Comparison of ENCODE assay signal across 2 cellular contexts in the genomic region with DNA sequence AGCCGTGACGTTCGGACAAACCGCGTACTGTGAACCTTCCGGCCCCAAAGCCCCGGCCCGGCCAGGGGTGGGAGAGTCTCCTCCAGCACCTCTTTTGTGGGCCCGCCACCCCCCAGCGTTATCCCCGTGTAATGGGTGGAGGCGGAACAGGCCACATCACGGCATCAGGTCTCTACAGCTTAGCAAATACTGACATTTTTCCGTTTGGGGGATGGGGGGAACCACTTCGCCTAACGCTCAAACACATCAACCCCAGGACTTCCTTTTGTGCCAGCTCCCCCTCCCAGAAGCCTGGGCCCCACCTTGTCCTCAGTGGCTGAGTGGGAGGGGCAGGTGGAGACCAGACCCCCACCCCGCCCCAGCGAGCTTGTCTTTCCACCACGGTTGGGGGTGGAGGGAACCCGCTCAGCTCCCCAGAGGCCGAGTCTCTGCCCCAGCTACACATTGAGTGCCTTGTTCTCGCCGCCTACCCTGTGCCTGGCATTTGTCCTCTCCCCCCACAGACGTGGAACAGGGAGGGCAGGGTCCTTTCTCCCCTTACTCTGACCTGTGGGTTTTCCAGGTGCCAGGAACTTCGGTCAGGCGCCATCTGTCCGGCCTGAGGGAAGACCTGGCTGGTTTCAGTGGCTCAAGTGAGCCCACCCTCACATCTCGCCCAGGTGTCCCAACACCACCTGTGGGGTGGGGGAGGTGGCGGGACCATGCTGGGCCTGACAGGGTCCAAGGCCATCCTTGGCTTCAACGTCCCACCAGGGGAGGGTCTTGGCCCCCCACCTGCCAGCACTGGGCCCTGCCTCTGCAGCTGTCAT.
TF ChIP-seq lines count a peak whose summit lies in the region.

No MANE protein-coding gene starts in this region.

TF ChIP-seq in K562, 482 proteins besides CTCF, POLR2A, EP300 and RAD21:
- TF ChIP-seq RBFOX2 (IDR thresholded peaks at IDR 0.05; ENCODE audit: low read depth, low read length) (0 out of 2 replicates have a peak, but pooled peaks have one; percentile 11), SUPT5H (IDR thresholded peaks at IDR 0.05) (peak; percentile 57; the same call in 1 of the 2 replicates), POLR2AphosphoS2 (IDR thresholded peaks at IDR 0.05; ENCODE audit: low read length) (peak; percentile 79), POLR2G (IDR thresholded peaks at IDR 0.05; ENCODE audit: low read depth, low read length) (peak; percentile 72), RBM22 (IDR thresholded peaks at IDR 0.05; ENCODE audit: low read depth, low read length, poor library complexity, severe bottlenecking) (peak; percentile 63)
- TF ChIP-seq, protein P1, sequence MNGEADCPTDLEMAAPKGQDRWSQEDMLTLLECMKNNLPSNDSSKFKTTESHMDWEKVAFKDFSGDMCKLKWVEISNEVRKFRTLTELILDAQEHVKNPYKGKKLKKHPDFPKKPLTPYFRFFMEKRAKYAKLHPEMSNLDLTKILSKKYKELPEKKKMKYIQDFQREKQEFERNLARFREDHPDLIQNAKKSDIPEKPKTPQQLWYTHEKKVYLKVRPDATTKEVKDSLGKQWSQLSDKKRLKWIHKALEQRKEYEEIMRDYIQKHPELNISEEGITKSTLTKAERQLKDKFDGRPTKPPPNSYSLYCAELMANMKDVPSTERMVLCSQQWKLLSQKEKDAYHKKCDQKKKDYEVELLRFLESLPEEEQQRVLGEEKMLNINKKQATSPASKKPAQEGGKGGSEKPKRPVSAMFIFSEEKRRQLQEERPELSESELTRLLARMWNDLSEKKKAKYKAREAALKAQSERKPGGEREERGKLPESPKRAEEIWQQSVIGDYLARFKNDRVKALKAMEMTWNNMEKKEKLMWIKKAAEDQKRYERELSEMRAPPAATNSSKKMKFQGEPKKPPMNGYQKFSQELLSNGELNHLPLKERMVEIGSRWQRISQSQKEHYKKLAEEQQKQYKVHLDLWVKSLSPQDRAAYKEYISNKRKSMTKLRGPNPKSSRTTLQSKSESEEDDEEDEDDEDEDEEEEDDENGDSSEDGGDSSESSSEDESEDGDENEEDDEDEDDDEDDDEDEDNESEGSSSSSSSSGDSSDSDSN (IDR thresholded peaks at IDR 0.05; ENCODE audit: borderline replicate concordance in 1 of 2, low read depth in 2 of 2, low read length in 2 of 2), result no peak
- TF ChIP-seq, protein P2, sequence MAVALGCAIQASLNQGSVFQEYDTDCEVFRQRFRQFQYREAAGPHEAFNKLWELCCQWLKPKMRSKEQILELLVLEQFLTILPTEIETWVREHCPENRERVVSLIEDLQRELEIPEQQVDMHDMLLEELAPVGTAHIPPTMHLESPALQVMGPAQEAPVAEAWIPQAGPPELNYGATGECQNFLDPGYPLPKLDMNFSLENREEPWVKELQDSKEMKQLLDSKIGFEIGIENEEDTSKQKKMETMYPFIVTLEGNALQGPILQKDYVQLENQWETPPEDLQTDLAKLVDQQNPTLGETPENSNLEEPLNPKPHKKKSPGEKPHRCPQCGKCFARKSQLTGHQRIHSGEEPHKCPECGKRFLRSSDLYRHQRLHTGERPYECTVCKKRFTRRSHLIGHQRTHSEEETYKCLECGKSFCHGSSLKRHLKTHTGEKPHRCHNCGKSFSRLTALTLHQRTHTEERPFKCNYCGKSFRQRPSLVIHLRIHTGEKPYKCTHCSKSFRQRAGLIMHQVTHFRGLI (CRISPR knock-in tag; IDR thresholded peaks at IDR 0.05), result no peak

TF ChIP-seq in neural cell, 6 proteins besides CTCF, POLR2A, EP300 and RAD21:
- TF ChIP-seq, protein P3, sequence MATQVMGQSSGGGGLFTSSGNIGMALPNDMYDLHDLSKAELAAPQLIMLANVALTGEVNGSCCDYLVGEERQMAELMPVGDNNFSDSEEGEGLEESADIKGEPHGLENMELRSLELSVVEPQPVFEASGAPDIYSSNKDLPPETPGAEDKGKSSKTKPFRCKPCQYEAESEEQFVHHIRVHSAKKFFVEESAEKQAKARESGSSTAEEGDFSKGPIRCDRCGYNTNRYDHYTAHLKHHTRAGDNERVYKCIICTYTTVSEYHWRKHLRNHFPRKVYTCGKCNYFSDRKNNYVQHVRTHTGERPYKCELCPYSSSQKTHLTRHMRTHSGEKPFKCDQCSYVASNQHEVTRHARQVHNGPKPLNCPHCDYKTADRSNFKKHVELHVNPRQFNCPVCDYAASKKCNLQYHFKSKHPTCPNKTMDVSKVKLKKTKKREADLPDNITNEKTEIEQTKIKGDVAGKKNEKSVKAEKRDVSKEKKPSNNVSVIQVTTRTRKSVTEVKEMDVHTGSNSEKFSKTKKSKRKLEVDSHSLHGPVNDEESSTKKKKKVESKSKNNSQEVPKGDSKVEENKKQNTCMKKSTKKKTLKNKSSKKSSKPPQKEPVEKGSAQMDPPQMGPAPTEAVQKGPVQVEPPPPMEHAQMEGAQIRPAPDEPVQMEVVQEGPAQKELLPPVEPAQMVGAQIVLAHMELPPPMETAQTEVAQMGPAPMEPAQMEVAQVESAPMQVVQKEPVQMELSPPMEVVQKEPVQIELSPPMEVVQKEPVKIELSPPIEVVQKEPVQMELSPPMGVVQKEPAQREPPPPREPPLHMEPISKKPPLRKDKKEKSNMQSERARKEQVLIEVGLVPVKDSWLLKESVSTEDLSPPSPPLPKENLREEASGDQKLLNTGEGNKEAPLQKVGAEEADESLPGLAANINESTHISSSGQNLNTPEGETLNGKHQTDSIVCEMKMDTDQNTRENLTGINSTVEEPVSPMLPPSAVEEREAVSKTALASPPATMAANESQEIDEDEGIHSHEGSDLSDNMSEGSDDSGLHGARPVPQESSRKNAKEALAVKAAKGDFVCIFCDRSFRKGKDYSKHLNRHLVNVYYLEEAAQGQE (IDR thresholded peaks at IDR 0.05; ENCODE audit: borderline replicate concordance), result no peak
- TF ChIP-seq SMC3 (conservative IDR thresholded peaks at IDR 0.05; ENCODE audit: poor library complexity), result no peak
- TF ChIP-seq EZH2 (IDR thresholded peaks at IDR 0.05; ENCODE audit: borderline replicate concordance, insufficient read depth, low read length, poor library complexity, severe bottlenecking), result no peak
- TF ChIP-seq MXI1 (conservative IDR thresholded peaks at IDR 0.05; ENCODE audit: poor library complexity, severe bottlenecking), result no peak
- TF ChIP-seq TAF1 (IDR thresholded peaks at IDR 0.05; ENCODE audit: low read depth), result no peak
- peak; percentile 34 for TF ChIP-seq POLR2AphosphoS5 (IDR thresholded peaks at IDR 0.05)
TF ChIP-seq in neural cell: peak in this region for 1.
